Comparison of ENCODE assay signal across 12 cellular contexts in the genomic region with DNA sequence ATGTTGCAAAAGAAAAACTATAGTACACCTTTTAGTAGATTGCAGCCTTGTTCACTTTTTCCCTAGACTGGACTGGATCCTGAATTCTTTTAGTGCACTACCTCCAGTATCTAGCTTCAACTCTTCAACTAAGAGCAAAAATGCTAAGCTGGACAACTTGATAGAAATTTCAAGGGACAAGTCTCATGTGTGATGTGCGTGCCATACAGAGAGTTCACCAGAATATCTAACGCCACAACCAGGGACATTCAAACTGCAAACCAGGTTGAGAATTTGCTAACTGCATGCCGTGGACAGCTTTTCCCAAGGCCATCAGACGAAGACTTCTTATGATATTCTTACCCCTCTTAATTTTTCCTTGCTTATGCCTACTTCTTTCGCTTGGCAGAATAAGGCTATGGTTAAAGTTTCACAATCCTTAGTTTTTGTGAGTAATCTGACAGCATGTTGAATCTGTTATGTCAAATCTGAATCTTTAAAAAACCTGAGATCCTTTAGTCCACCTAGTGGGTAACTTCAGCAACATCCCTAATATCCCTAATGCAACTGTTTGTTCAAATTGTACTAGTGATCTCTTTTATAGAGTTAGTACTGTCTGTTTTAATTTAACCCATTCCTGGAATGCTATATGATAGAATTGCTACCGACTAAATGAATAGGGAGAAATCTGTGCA.
DNase-seq lines count a peak whose midpoint lies in the region; ATAC-seq and TF ChIP-seq lines count a peak whose summit lies in the region.
"Had no signal": no experiment of that assay in that cellular context is flagged by ENCODE, and none has a peak within 500 bp of the region (broad histone marks: within the 10 kb centered on the region; RNA-seq: fewer than 3 reads in every experiment).

No MANE protein-coding gene starts in this region.

- no peak for TF ChIP-seq EP300 in SK-N-SH (IDR thresholded peaks at IDR 0.05; ENCODE audit: borderline replicate concordance in 1 of 2, low read depth in 1 of 2, low read length in 1 of 2)

- no peaks in the 10 kb centered on the region for H3K27me3 ChIP-seq in SK-N-SH (ENCODE audit: insufficient read depth)
- no peaks in the 10 kb centered on the region for H3K27me3 ChIP-seq in Caco-2 (replicated peaks; ENCODE audit: control insufficient read depth, insufficient read depth, low read length)

- TF ChIP-seq CTCF in GM13977 (IDR thresholded peaks at IDR 0.05; ENCODE audit: extremely low read depth, insufficient read depth, missing control alignments) (peak; percentile 12), SK-N-SH (IDR thresholded peaks at IDR 0.05) (peak; percentile 57), retinal pigment epithelial cell (conservative IDR thresholded peaks at IDR 0.05; ENCODE audit: low read depth, low read length) (peak; percentile 34), Caco-2 (IDR thresholded peaks at IDR 0.05; ENCODE audit: insufficient read depth in 1 of 2, low read depth in 1 of 2, low read length in 1 of 2, severe bottlenecking in 1 of 2, unreplicated experiment in 1 of 2) (no peak)

- peaks cover 100% of the 10 kb centered on the region for H3K79me2 ChIP-seq in SK-N-SH (ENCODE audit: insufficient read depth)

- peak; percentile 50 for TF ChIP-seq RAD21 in SK-N-SH (IDR thresholded peaks at IDR 0.05; ENCODE audit: low read length)

- no peaks in the 10 kb centered on the region for H4K20me1 ChIP-seq in SK-N-SH (ENCODE audit: insufficient read depth)

- H3K4me1 Mint-ChIP-seq in Caco-2 (ENCODE audit: low read depth, unreplicated experiment) = no peaks in the 10 kb centered on the region
- H3K4me1 Mint-ChIP-seq: activated B cell treated with CpG ODN at 0.5 μM for 24 hours; activated naive CD8-positive, alpha-beta T cell treated with anti-CD3 and anti-CD28 coated beads, Interleukin-2, amount 10 ng/mL, durations not matched to agents 7 days and 5 days; immature natural killer cell had no signal

- H3K9me3 ChIP-seq in SK-N-SH (no peaks in the 10 kb centered on the region), Caco-2 (no peaks in the 10 kb centered on the region)

- no peak overlapping the region for H3K4me2 ChIP-seq in SK-N-SH

- H3K9ac ChIP-seq in SK-N-SH = no peak overlapping the region

- in situ Hi-C loops in GM13977 (cut with MboI; ENCODE audit: low pct_unique_long_range_greater_than_20kb, low sequenced_read_pairs, unreplicated experiment) = no loop called here

- H3K36me3 ChIP-seq in SK-N-SH (replicated peaks in 1 of 2; ENCODE audit: control insufficient read depth in 1 of 2, insufficient read depth in 2 of 2, low read length in 1 of 2) = peaks cover 0 to 21% of the 10 kb centered on the region in 2 experiments
- H3K36me3 ChIP-seq in Caco-2 (ENCODE audit: control insufficient read depth, insufficient read depth, low read length) = no peaks in the 10 kb centered on the region

- no peak overlapping the region for H3K4me3 Mint-ChIP-seq in Caco-2 (ENCODE audit: unreplicated experiment)
- H3K4me3 Mint-ChIP-seq: activated B cell treated with CpG ODN at 0.5 μM for 24 hours; activated naive CD8-positive, alpha-beta T cell treated with anti-CD3 and anti-CD28 coated beads, Interleukin-2, amount 10 ng/mL, durations not matched to agents 7 days and 5 days; immature natural killer cell had no signal

- no peak overlapping the region for H3K27ac Mint-ChIP-seq in Caco-2 (ENCODE audit: unreplicated experiment)
- H3K27ac Mint-ChIP-seq: activated B cell treated with CpG ODN at 0.5 μM for 24 hours; activated naive CD8-positive, alpha-beta T cell treated with anti-CD3 and anti-CD28 coated beads, Interleukin-2, amount 10 ng/mL, durations not matched to agents 7 days and 5 days; immature natural killer cell had no signal

- H3K4me3 ChIP-seq in SK-N-SH (ENCODE audit: low read depth in 2 of 2, low read length in 1 of 2) (no peak overlapping the region), retinal pigment epithelial cell (ENCODE audit: low read length) (no peak overlapping the region), Caco-2 (ENCODE audit: low read depth, low read length) (no peak overlapping the region)

- no peaks in the 10 kb centered on the region for H3K9me2 ChIP-seq in SK-N-SH

- no peak for DNase-seq in GM13977 (ENCODE audit: low spot score)
- no peak for DNase-seq in SK-N-SH
- peak; percentile 39 for DNase-seq in fibroblast of the conjunctiva (ENCODE audit: low read depth)
- no peak for DNase-seq in retinal pigment epithelial cell (ENCODE audit: low read depth)
- no peak for DNase-seq in Caco-2
- no peak for DNase-seq in T-helper 2 cell
- no peak for DNase-seq in NCI-H1694 (lab: John Stamatoyannopoulos, UW)
- DNase-seq: activated B cell treated with CpG ODN at 0.5 μM for 24 hours; activated naive CD8-positive, alpha-beta T cell treated with anti-CD3 and anti-CD28 coated beads, Interleukin-2, amount 10 ng/mL, durations not matched to agents 7 days and 5 days; immature natural killer cell; NCI-H526 had no signal

- H2AFZ ChIP-seq in SK-N-SH (ENCODE audit: low read depth) = no peak overlapping the region

- CTCF ChIA-PET in SK-N-SH (lab: Yijun Ruan, JAX) = interaction anchor here (0.9 kb wide), 1 partner anchor 13 kb away, joined by 3 read pairs; no protein-coding TSS in a partner anchor
- CTCF ChIA-PET in Caco-2 (lab: Charles Lee) = no interaction called here

- peaks cover 25% of the 10 kb centered on the region for H3F3A ChIP-seq in SK-N-SH (replicated peaks; ENCODE audit: insufficient read depth)

- 94% methylated on average over 6 of the region's 6 CpGs for WGBS in SK-N-SH (ENCODE audit: low lambda C conversion rate)

- BruUV-seq in Caco-2 (replicated peaks; lab: Mats Ljungman, UMichigan) = no TSS peak

- H3K27ac ChIP-seq in SK-N-SH (ENCODE audit: low read depth in 2 of 2, low read length in 1 of 2) = peak overlapping the region in 1 of 2 experiments; percentile 45; a peak in 2 of 4 replicates

- peaks cover 9 to 29% of the 10 kb centered on the region in 2 experiments; a peak in 3 of 4 replicates for H3K4me1 ChIP-seq in SK-N-SH (ENCODE audit: control insufficient read depth in 1 of 2, insufficient read depth in 2 of 2, low read depth in 1 of 2, low read length in 1 of 2)
- 0 out of 2 replicates have a peak, but pooled peaks cover 7% of the 10 kb centered on the region for H3K4me1 ChIP-seq in Caco-2

- H3K36me3 Mint-ChIP-seq in Caco-2 (ENCODE audit: insufficient read depth, unreplicated experiment) = peaks cover 6% of the 10 kb centered on the region
- H3K36me3 Mint-ChIP-seq: activated naive CD8-positive, alpha-beta T cell treated with anti-CD3 and anti-CD28 coated beads, Interleukin-2, amount 10 ng/mL, durations not matched to agents 7 days and 5 days; immature natural killer cell had no signal

- no peak for ATAC-seq in GM21360 (IDR thresholded peaks at IDR 0.05; ENCODE audit: unreplicated experiment)

- H3K27me3 Mint-ChIP-seq in Caco-2 (ENCODE audit: insufficient read depth, unreplicated experiment) = no peaks in the 10 kb centered on the region
- H3K27me3 Mint-ChIP-seq: activated B cell treated with CpG ODN at 0.5 μM for 24 hours had no signal

- POLR2A ChIA-PET in SK-N-SH (lab: Yijun Ruan, JAX) = no interaction called here
- POLR2A ChIA-PET in Caco-2 (lab: Charles Lee) = no interaction called here

- intact Hi-C loops in Caco-2 (cut with micrococcal nuclease; ENCODE audit: unreplicated experiment) = loop anchor here (1.0 kb wide), 2 partner anchors 54 to 90 kb away; no protein-coding TSS in a partner anchor

- H3K9me3 Mint-ChIP-seq in Caco-2 (ENCODE audit: unreplicated experiment) = no peaks in the 10 kb centered on the region
- H3K9me3 Mint-ChIP-seq: activated B cell treated with CpG ODN at 0.5 μM for 24 hours; activated naive CD8-positive, alpha-beta T cell treated with anti-CD3 and anti-CD28 coated beads, Interleukin-2, amount 10 ng/mL, durations not matched to agents 7 days and 5 days; immature natural killer cell had no signal

TF ChIP-seq in SK-N-SH, 30 proteins besides CTCF, POLR2A, EP300 and RAD21:
- TF ChIP-seq, protein P1, sequence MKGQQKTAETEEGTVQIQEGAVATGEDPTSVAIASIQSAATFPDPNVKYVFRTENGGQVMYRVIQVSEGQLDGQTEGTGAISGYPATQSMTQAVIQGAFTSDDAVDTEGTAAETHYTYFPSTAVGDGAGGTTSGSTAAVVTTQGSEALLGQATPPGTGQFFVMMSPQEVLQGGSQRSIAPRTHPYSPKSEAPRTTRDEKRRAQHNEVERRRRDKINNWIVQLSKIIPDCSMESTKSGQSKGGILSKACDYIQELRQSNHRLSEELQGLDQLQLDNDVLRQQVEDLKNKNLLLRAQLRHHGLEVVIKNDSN (IDR thresholded peaks at IDR 0.05; ENCODE audit: borderline replicate concordance, low read depth) = no peak
- no peak for TF ChIP-seq MEF2A (IDR thresholded peaks at IDR 0.05; ENCODE audit: borderline replicate concordance, low read depth)
- no peak for TF ChIP-seq TEAD4 (IDR thresholded peaks at IDR 0.05; ENCODE audit: borderline replicate concordance, insufficient read depth)
- 0 out of 2 replicates have a peak, but pooled peaks have one; percentile 21 for TF ChIP-seq SMC3 (IDR thresholded peaks at IDR 0.05; ENCODE audit: low read depth, low read length)
- no peak for TF ChIP-seq FOSL2 (IDR thresholded peaks at IDR 0.05; ENCODE audit: borderline replicate concordance, low read depth)

Comparison
In these comparisons a context has a peak if more than half of its experiments do, and no peak if none do; other contexts are left out.
1. CTCF ChIP-seq: peak in GM13977 (single experiment), SK-N-SH (single experiment) and retinal pigment epithelial cell (single experiment); none in Caco-2 (0 of 2).